Comparison of ENCODE assay signal across 16 cellular contexts in the genomic region with DNA sequence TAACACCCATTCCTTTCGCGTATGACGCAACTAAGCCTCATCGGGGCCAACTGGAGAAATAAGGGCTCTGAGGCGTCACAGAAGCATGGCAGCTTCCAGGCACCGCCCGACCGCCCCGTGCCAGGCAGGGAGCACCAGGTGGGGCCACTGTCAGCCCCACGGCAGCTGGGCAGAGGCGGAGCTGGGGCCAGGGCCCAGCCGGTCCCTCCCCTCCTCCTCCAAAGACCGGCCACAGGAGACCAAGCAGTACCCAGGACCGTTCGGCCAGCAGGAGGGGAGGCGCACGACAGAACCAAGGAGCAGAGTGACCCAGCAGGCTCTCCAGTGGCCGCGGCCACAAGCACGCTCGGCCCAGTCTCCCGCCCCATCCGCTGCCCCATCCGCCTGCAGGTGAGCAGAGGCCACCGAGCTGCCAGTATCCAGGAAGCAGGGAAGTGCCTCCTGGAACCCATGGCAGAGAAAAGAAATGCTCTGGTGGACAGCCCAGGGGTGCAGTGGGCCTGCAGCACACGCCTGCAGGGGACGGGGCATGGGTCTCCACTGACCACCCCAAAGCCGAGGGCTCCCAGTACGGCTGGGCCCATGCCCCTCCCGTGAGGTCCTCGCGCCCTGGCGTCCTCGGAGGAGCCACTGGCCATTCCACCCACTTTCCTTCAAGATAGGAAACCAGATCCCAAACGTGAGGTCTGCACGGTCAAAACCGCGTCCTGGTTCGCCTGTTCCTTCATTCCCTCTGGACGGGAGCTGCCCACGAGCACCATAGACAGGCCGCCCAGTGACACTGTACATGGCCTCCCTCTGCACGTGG. TPM values are rescaled to one million over a fixed set of nuclear protein-coding genes. Genes with fewer than 3 reads are reported as not detected.
DNase-seq lines count a peak whose midpoint lies in the region; ATAC-seq and TF ChIP-seq lines count a peak whose summit lies in the region.
"Had no signal": no experiment of that assay in that cellular context is flagged by ENCODE, and none has a peak within 500 bp of the region (broad histone marks: within the 10 kb centered on the region; RNA-seq: fewer than 3 reads in every experiment).

No MANE protein-coding gene starts in this region.

- ATAC-seq in body of pancreas (peak; percentile 21), natural killer cell (peak in 1 of 3 donors; percentile 4), GM21423 (IDR thresholded peaks at IDR 0.05; ENCODE audit: unreplicated experiment) (no peak)

- peak; percentile 53 for DNase-seq in activated effector memory CD4-positive, alpha-beta T cell treated with anti-CD3 and anti-CD28 coated beads, Interleukin-2, amount 50 U/mL, for 16 hours
- DNase-seq in activated effector memory CD4-positive, alpha-beta T cell treated with Interleukin-2 at 50 U/mL for 16 hours = no peak
- DNase-seq in body of pancreas = peak; percentile 13 to 41 (median 38)
- DNase-seq in natural killer cell = no peak
- peak; percentile 7 for DNase-seq in transverse colon
- DNase-seq in NCI-H446 (lab: John Stamatoyannopoulos, UW) = no peak
- DNase-seq in Kasumi-1 (lab: John Stamatoyannopoulos, UW) = no peak
- DNase-seq: ACHN; activated CD4-positive, alpha-beta T cell treated with anti-CD3 and anti-CD28 coated beads, Interleukin-2, amount 50 U/mL, for 1 hour; Calu3; caudate nucleus; naive B cell; NCI-H1694; NCI-H526 had no signal

- 79 to 82% methylated on average over 17 to 40 of the region's 43 CpGs for WGBS in body of pancreas, 2 donors
- whole genome bisulfite sequencing in transverse colon (ENCODE audit: low coverage in 1 of 2), 2 donors = 85 to 88% methylated on average over 4 to 43 of the region's 43 CpGs

- H3K4me3 Mint-ChIP-seq in natural killer cell = no peak overlapping the region

- H3K36me3 ChIP-seq in body of pancreas (replicated peaks in 1 of 2; ENCODE audit: insufficient read depth in 1 of 2, low read depth in 2 of 2) (peaks cover 12 to 23% of the 10 kb centered on the region in 2 donors), transverse colon (peaks cover 0 to 39% (median 0%) of the 10 kb centered on the region in 4 donors)

- H3K27me3 ChIP-seq in body of pancreas = no peaks in the 10 kb centered on the region
- H3K27me3 ChIP-seq in transverse colon = no peaks in the 10 kb centered on the region

- H3K36me3 Mint-ChIP-seq in natural killer cell = no peaks in the 10 kb centered on the region

- TF ChIP-seq CTCF in body of pancreas (IDR thresholded peaks at IDR 0.05) (no peak), natural killer cell (IDR thresholded peaks at IDR 0.05) (no peak), transverse colon (IDR thresholded peaks at IDR 0.05) (no peak)

- peak overlapping the region; percentile 14 to 27 for H3K27ac Mint-ChIP-seq in natural killer cell

- peak overlapping the region in 2 of 4 donors; percentile 12 to 30 for H3K27ac ChIP-seq in body of pancreas
- H3K27ac ChIP-seq in transverse colon = no peak overlapping the region

- no peaks in the 10 kb centered on the region for H3K27me3 Mint-ChIP-seq in natural killer cell (ENCODE audit: low read depth in 2 of 2)
- H3K27me3 Mint-ChIP-seq: naive B cell had no signal

- H3K9me3 ChIP-seq in body of pancreas (no peaks in the 10 kb centered on the region), transverse colon (no peaks in the 10 kb centered on the region)

- no peak for TF ChIP-seq EP300 in transverse colon (IDR thresholded peaks at IDR 0.05; ENCODE audit: low read depth)

- intact Hi-C loops in body of pancreas (cut with DNase I) (no loop called here), natural killer cell (cut with micrococcal nuclease) (no loop called here), transverse colon (cut with DNase I; ENCODE audit: low total_unique reads) (no loop called here)

- in situ Hi-C loops in transverse colon (cut with MboI; ENCODE audit: low pct_ligation_motif_present in 1 of 4, low pct_unique_long_range_greater_than_20kb in 1 of 4, low sequenced_read_pairs in 3 of 4) = no loop called here

- H3K4me1 ChIP-seq in body of pancreas = peaks cover 40% of the 10 kb centered on the region
- H3K4me1 ChIP-seq in transverse colon = peaks cover 28 to 40% (median 35%) of the 10 kb centered on the region in 4 donors

- TF ChIP-seq POLR2A in body of pancreas (IDR thresholded peaks at IDR 0.05) (no peak), transverse colon (IDR thresholded peaks at IDR 0.05) (no peak)

- H3K9me3 Mint-ChIP-seq in natural killer cell = no peaks in the 10 kb centered on the region
- H3K9me3 Mint-ChIP-seq: naive B cell had no signal

- peaks cover 36 to 45% of the 10 kb centered on the region in 2 donors for H3K4me1 Mint-ChIP-seq in natural killer cell

- H3K4me3 ChIP-seq in body of pancreas (no peak overlapping the region), transverse colon (no peak overlapping the region)
- H3K4me3 ChIP-seq: smooth muscle cell had no signal

RNA-seq across cellular contexts. Expression of gene CTBP1, which starts 9.6 kb away (rescaled TPM):
- total RNA-seq in body of pancreas (100 to 1,000 TPM; 148 to 458 TPM), natural killer cell (100 to 1,000 TPM; 384 to 388 (median 388) TPM), transverse colon (100 to 1,000 TPM; 183 to 457 (median 243) TPM)

RNA-seq across cellular contexts. Expression of gene MAEA, which starts 50.3 kb away (rescaled TPM):
- 10 to 100 TPM; 68.7 to 88.0 TPM for total RNA-seq in body of pancreas
- total RNA-seq in natural killer cell = 10 to 100 TPM; 63.5 to 89.2 (median 64.0) TPM
- total RNA-seq in transverse colon = 100 to 1,000 TPM; 114 to 211 (median 168) TPM

Comparison
In these comparisons a context has a peak if more than half of its experiments do, and no peak if none do; other contexts are left out.
1. DNase-seq: peak in activated effector memory CD4-positive, alpha-beta T cell treated with anti-CD3 and anti-CD28 coated beads, Interleukin-2, amount 50 U/mL, for 16 hours (single experiment), body of pancreas (4 of 4) and transverse colon (single experiment); none in activated effector memory CD4-positive, alpha-beta T cell treated with Interleukin-2 at 50 U/mL for 16 hours (single experiment), natural killer cell (single experiment), NCI-H446 (0 of 2) and Kasumi-1 (0 of 2).